Comparison of ENCODE assay signal across 8 cellular contexts in the genomic region with DNA sequence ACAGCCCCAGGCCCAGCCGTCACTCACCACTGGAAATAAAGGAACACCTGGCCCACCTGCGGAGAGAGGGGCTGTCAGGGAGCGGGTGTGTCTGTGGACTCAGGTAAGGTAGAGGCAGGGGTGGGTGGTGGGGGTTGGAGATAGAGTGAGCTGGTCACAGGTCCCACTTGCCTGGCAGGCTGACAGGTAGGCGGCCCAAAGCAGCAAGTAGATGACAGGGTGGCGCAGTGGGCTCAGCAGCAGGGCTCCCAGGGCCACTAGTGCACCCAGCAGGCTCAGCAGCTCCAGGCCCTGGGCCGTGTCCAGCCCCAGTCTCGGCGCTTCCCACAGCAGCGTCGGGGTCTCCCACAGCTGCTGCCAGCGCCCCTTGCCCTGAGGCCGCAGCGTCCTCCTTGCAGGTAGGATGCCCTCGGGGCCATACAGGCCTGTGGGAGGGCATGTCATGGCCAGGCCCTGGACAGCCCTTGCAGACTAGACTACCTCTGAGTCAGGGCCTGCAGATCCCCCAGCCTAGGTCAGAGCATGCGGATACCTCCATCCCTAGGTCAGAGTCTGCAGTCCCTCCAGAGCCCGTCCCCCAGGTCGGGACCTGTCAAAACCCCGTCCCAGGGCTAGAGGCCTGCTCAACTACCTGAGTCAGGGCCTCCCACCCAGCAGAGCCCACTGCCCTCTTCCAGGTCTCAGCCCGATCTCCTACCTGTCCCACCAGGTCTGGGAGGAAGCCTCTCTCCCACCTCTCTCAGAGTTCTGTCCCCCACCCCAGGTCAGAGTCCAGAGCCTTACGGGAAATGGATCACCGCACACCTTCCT. TPM values are rescaled to one million over a fixed set of nuclear protein-coding genes. Genes with fewer than 3 reads are reported as not detected.
DNase-seq lines count a peak whose midpoint lies in the region; TF ChIP-seq lines count a peak whose summit lies in the region.

No MANE protein-coding gene starts in this region.

- peak overlapping the region; percentile 98 for H3K4me3 Mint-ChIP-seq in activated T-cell treated with anti-CD3 and anti-CD28 coated beads, Interleukin-2, amount 50 U/mL, for 24 hours

- DNase-seq in activated T-cell treated with anti-CD3 and anti-CD28 coated beads, Interleukin-2, amount 50 U/mL, for 24 hours = no peak
- no peak for DNase-seq in activated T-cell treated with anti-CD3 and anti-CD28 coated beads for 4 hours
- DNase-seq in NCI-H2171 treated with DMSO at 0.1 percent for 48 hours (lab: John Stamatoyannopoulos, UW) = peak; percentile 83
- peak; percentile 79 for DNase-seq in coronary artery (ENCODE audit: low spot score)
- no peak for DNase-seq in AML-193 (lab: John Stamatoyannopoulos, UW)
- DNase-seq in superior temporal gyrus (ENCODE audit: extremely low spot score) = no peak
- no peak for DNase-seq in NCI-H2029 treated with DMSO at 0.1 percent for 48 hours (lab: John Stamatoyannopoulos, UW)

- H3K4me1 Mint-ChIP-seq in activated T-cell treated with anti-CD3 and anti-CD28 coated beads, Interleukin-2, amount 50 U/mL, for 24 hours (ENCODE audit: low read depth) = peaks cover 14% of the 10 kb centered on the region

- TF ChIP-seq CTCF in coronary artery (IDR thresholded peaks at IDR 0.05) = no peak

- H3K27ac Mint-ChIP-seq in activated T-cell treated with anti-CD3 and anti-CD28 coated beads, Interleukin-2, amount 50 U/mL, for 24 hours = peak overlapping the region; percentile 97

- H3K36me3 Mint-ChIP-seq in activated T-cell treated with anti-CD3 and anti-CD28 coated beads, Interleukin-2, amount 50 U/mL, for 24 hours (ENCODE audit: low read depth) = peaks cover 60% of the 10 kb centered on the region

- no peaks in the 10 kb centered on the region for H3K27me3 ChIP-seq in mononuclear cell (ENCODE audit: insufficient read depth, low read length)

- H3K9me3 Mint-ChIP-seq in activated T-cell treated with anti-CD3 and anti-CD28 coated beads, Interleukin-2, amount 50 U/mL, for 24 hours = no peaks in the 10 kb centered on the region

- peaks cover 25% of the 10 kb centered on the region for H3K4me1 ChIP-seq in mononuclear cell (ENCODE audit: insufficient read depth, low read length)

- H3K27ac ChIP-seq in coronary artery = peak overlapping the region; percentile 73 to 94

- no peaks in the 10 kb centered on the region for H3K27me3 Mint-ChIP-seq in activated T-cell treated with anti-CD3 and anti-CD28 coated beads, Interleukin-2, amount 50 U/mL, for 24 hours

- no peaks in the 10 kb centered on the region for H3K9me3 ChIP-seq in mononuclear cell (ENCODE audit: low read depth, low read length)

- H3K4me3 ChIP-seq in coronary artery (peak overlapping the region; percentile 98), mononuclear cell (ENCODE audit: low read length) (peak overlapping the region; percentile 72)

RNA-seq across cellular contexts. Expression of a gene that starts 0.7 kb away (rescaled TPM):
- total RNA-seq in mononuclear cell = 22.8 TPM

RNA-seq across cellular contexts. Expression of a gene that starts 1.2 kb away (rescaled TPM):
- total RNA-seq in mononuclear cell = 40.6 TPM

RNA-seq across cellular contexts. Expression of a gene that starts 18.6 kb away (rescaled TPM):
- total RNA-seq in mononuclear cell = 33.8 TPM

RNA-seq across cellular contexts. Expression of a gene that starts 20.2 kb away (rescaled TPM):
- total RNA-seq in mononuclear cell = not detected

RNA-seq across cellular contexts. Expression of a gene that starts 23.0 kb away (rescaled TPM):
- 151 TPM for total RNA-seq in mononuclear cell

Comparison
In these comparisons a context has a peak if more than half of its experiments do, and no peak if none do; other contexts are left out.
1. DNase-seq: peak in NCI-H2171 treated with DMSO at 0.1 percent for 48 hours (single experiment) and coronary artery (single experiment); none in activated T-cell treated with anti-CD3 and anti-CD28 coated beads, Interleukin-2, amount 50 U/mL, for 24 hours (single experiment), activated T-cell treated with anti-CD3 and anti-CD28 coated beads for 4 hours (single experiment), AML-193 (0 of 2), superior temporal gyrus (single experiment) and NCI-H2029 treated with DMSO at 0.1 percent for 48 hours (single experiment).